Comparison of ENCODE assay signal across 18 cellular contexts in the genomic region with DNA sequence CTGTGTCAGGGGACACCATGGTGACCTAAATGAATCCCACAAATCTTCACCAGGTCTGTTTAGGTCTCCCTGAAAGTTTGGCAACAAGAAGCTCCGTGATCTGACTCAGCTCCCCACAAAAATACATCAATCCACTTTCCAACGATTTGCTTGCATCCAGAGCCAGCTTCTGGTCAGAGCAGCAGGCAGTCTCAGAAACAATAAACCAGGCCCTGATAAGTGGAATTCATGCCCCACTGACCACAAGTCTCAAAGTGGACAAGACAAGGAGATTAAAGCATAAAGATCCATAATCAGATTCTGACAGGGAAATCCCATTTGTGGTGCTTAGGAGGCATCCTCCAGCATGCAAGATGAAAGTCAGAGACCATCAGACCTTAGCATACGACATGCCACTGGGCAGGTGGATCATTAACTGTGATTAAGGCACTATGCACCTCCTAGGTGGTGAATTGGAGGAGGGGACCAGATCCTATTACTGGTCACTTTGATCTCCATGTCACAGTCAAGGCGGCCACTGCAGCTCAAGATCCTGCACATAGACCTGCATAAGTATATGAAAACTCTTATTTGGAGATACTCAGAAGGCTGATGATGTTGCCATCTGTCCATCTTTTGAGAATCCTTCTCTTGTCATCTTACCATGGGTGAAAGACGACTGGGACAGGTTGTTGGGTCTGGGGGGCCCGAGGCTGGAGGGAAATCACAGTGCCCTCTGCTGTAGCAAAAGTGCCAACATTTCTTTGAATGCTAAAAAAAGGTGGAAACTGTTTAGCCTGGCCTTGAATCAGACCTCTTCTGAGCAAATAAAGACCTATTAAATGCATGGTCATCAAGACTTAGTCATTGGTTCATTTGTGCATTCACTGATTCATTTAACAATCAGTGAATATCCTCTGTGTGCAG.
"Had no signal": no experiment of that assay in that cellular context is flagged by ENCODE, and none has a peak within 500 bp of the region (broad histone marks: within the 10 kb centered on the region; RNA-seq: fewer than 3 reads in every experiment).

No MANE protein-coding gene starts in this region.

- H3K4me1 ChIP-seq: spleen, upper lobe of left lung had no signal

- ATAC-seq: activated CD4-positive, alpha-beta T cell treated with anti-CD3 and anti-CD28 coated beads for 36 hours; activated CD8-positive, alpha-beta memory T cell treated with anti-CD3 and anti-CD28 coated beads, Interleukin-2, amount 10 ng/mL, durations not matched to agents 7 days and 5 days; activated T-helper 17 cell treated with anti-CD3 and anti-CD28 coated beads, Interleukin-2, amount 50 U/mL, for 72 hours; naive thymus-derived CD8-positive, alpha-beta T cell; pancreas; stimulated activated naive B cell treated with anti-CD40 and anti-IgM and Interleukin-4, amounts not matched to agents 10 μg/mL and 1 μg/mL and 100 μg/mL, for 72 hours had no signal

- H3K36me3 ChIP-seq: cardiac muscle cell, neutrophil, pancreas, sigmoid colon, spleen, thoracic aorta, upper lobe of left lung had no signal

- H3K4me3 ChIP-seq: cardiac muscle cell, pancreas, sigmoid colon, spleen, thoracic aorta, upper lobe of left lung had no signal

- H3K27ac ChIP-seq: cardiac muscle cell, neutrophil, pancreas, sigmoid colon, spleen, thoracic aorta, upper lobe of left lung had no signal

- H3K27me3 ChIP-seq: neutrophil, pancreas, upper lobe of left lung had no signal

- DNase-seq: activated CD4-positive, alpha-beta memory T cell treated with anti-CD3 and anti-CD28 coated beads, Interleukin-2, amount 10 ng/mL, durations not matched to agents 7 days and 5 days; activated CD4-positive, alpha-beta T cell treated with anti-CD3 and anti-CD28 coated beads for 36 hours; activated CD8-positive, alpha-beta memory T cell treated with anti-CD3 and anti-CD28 coated beads, Interleukin-2, amount 10 ng/mL, durations not matched to agents 7 days and 5 days; activated naive CD4-positive, alpha-beta T cell; activated naive CD8-positive, alpha-beta T cell treated with anti-CD3 and anti-CD28 coated beads for 36 hours; amniotic stem cell; effector memory CD4-positive, alpha-beta T cell; mesenchymal stem cell; naive thymus-derived CD8-positive, alpha-beta T cell; pancreas; sigmoid colon; spleen; stimulated activated naive B cell treated with anti-CD40 and anti-IgM and Interleukin-4, amounts not matched to agents 10 μg/mL and 1 μg/mL and 100 μg/mL, for 72 hours; upper lobe of left lung had no signal

- H3K9me3 ChIP-seq: neutrophil, pancreas, sigmoid colon, spleen, thoracic aorta, upper lobe of left lung had no signal
